ENCODE assay signal across 1 cellular context in the genomic region with DNA sequence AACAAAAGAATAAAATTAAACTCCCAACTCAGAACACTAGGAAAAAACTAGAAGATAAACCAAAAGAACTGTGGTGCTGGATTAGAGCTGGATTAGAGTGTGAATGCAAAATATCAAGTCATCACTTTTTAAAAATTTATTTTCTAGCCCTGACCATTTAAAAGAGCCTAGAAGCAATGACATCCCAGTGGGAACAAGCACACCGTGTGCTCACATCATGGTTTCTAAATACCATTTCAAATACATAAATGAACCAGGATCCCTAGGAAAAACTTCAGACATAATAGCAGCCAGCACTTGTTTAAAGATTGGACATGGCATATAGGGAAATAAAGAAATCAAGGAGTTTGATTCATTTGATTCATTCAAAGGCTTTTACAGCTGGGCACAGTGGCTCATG.
TF ChIP-seq lines count a peak whose summit lies in the region.

No MANE protein-coding gene starts in this region.

TF ChIP-seq in HCT116, 20 proteins besides CTCF, POLR2A, EP300 and RAD21:
- TF ChIP-seq ZNF274 (IDR thresholded peaks at IDR 0.05; ENCODE audit: low read depth, low read length) (no peak), EZH2 (IDR thresholded peaks at IDR 0.05) (no peak), ELF1 (IDR thresholded peaks at IDR 0.05; ENCODE audit: borderline replicate concordance, low read depth) (no peak), JUND (IDR thresholded peaks at IDR 0.05) (no peak), ZFX (IDR thresholded peaks at IDR 0.05) (no peak), TCF7L2 (IDR thresholded peaks at IDR 0.05; ENCODE audit: borderline replicate concordance, extremely low read depth, insufficient read depth, insufficient read length) (no peak), YY1 (IDR thresholded peaks at IDR 0.05; ENCODE audit: extremely low read depth, insufficient replicate concordance, low read depth, low read length) (no peak), SRF (IDR thresholded peaks at IDR 0.05; ENCODE audit: low read depth) (no peak), EZH2phosphoT487 (IDR thresholded peaks at IDR 0.05; ENCODE audit: borderline replicate concordance) (no peak), ZBTB33 (IDR thresholded peaks at IDR 0.05; ENCODE audit: extremely low read depth, insufficient replicate concordance, low read length) (no peak), ATF3 (IDR thresholded peaks at IDR 0.05) (no peak), POLR2AphosphoS5 (IDR thresholded peaks at IDR 0.05; ENCODE audit: low read depth, low read length) (no peak), EGR1 (IDR thresholded peaks at IDR 0.05; ENCODE audit: low read depth) (no peak)
- TF ChIP-seq, protein P1, sequence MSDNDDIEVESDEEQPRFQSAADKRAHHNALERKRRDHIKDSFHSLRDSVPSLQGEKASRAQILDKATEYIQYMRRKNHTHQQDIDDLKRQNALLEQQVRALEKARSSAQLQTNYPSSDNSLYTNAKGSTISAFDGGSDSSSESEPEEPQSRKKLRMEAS (IDR thresholded peaks at IDR 0.05), result no peak
